Comparison of ENCODE assay signal across 7 cellular contexts in genomic region chr16:88770459-88771293, GRCh38. TPM values are rescaled to one million over a fixed set of nuclear protein-coding genes. Genes with fewer than 3 reads are reported as not detected.
DNase-seq lines count a peak whose midpoint lies in the region; ATAC-seq and TF ChIP-seq lines count a peak whose summit lies in the region.

No MANE protein-coding gene starts in this region.

- 13 to 33% methylated on average over 9 to 22 of the region's 42 CpGs for WGBS in thyroid gland, 2 donors

- H3K27me3 ChIP-seq in thyroid gland, result no peaks in the 10 kb centered on the region

- no peak for TF ChIP-seq CTCF in GM20000 (IDR thresholded peaks at IDR 0.05; ENCODE audit: extremely low read depth, missing control alignments)
- no peak for TF ChIP-seq CTCF in thyroid gland (IDR thresholded peaks at IDR 0.05)

- no peaks in the 10 kb centered on the region for H3K36me3 ChIP-seq in thyroid gland

- no peaks in the 10 kb centered on the region for H3K9me3 ChIP-seq in thyroid gland

- H3K4me1 ChIP-seq in thyroid gland, result peaks cover 53 to 86% of the 10 kb centered on the region in 2 donors

- DNase-seq in GM20000 (ENCODE audit: low spot score) (peak; percentile 78), NCI-H2171 (lab: John Stamatoyannopoulos, UW) (peak; percentile 63), astrocyte of the hippocampus (ENCODE audit: low read depth, low spot score) (peak; percentile 89), left colon (peak; percentile 77 to 86), thyroid gland (peak; percentile 93), NCI-H1930 (lab: John Stamatoyannopoulos, UW) (no peak)

- TF ChIP-seq POLR2A in thyroid gland (IDR thresholded peaks at IDR 0.05), result peak in 1 of 2 donors; percentile 61

- H3K27ac ChIP-seq in thyroid gland, result peak overlapping the region; percentile 75 to 93 (median 91)

- H3K4me3 ChIP-seq in thyroid gland (replicated peaks in 1 of 3), result peak overlapping the region in 1 of 3 donors; percentile 5

- peak; percentile 77 for ATAC-seq in left colon
- ATAC-seq in HG02870 (IDR thresholded peaks at IDR 0.05; ENCODE audit: unreplicated experiment), result no peak

- intact Hi-C loops in left colon (cut with DNase I, micrococcal nuclease), result no loop called here
- intact Hi-C loops in thyroid gland (cut with DNase I), result no loop called here

RNA-seq across cellular contexts. Expression of gene PIEZO1, which starts 14.3 kb away (rescaled TPM):
- total RNA-seq in left colon (100 to 1,000 TPM; 118 to 146 TPM), thyroid gland (100 to 1,000 TPM in 3 of 4 donors, 10 to 100 TPM in 1; 81.2 to 145 (median 113) TPM)

RNA-seq across cellular contexts. Expression of gene CDT1, which starts 32.9 kb away (rescaled TPM):
- total RNA-seq in left colon (10 to 100 TPM in 1 of 2 donors, 1 to 10 TPM in 1; 6.8 to 14.8 TPM), thyroid gland (1 to 10 TPM in 2 of 4 donors, under 1 TPM in 2; 0.33 to 1.8 (median 0.99) TPM)

RNA-seq across cellular contexts. Expression of gene APRT, which starts 41.1 kb away (rescaled TPM):
- 100 to 1,000 TPM; 112 to 199 TPM for total RNA-seq in left colon
- 100 to 1,000 TPM in 3 of 4 donors, 10 to 100 TPM in 1; 88.9 to 182 (median 118) TPM for total RNA-seq in thyroid gland

Comparison
In these comparisons a context has a peak if more than half of its experiments do, and no peak if none do; other contexts are left out.
1. DNase-seq: peak in GM20000 (single experiment), NCI-H2171 (single experiment), astrocyte of the hippocampus (single experiment), left colon (2 of 2) and thyroid gland (2 of 2); none in NCI-H1930 (0 of 2).